Comparison of ENCODE assay signal across 23 cellular contexts in genomic region chr21:43691086-43691795, GRCh38. TPM values are rescaled to one million over a fixed set of nuclear protein-coding genes. Genes with fewer than 3 reads are reported as not detected.
DNase-seq lines count a peak whose midpoint lies in the region; TF ChIP-seq lines count a peak whose summit lies in the region.
"Had no signal": no experiment of that assay in that cellular context is flagged by ENCODE, and none has a peak within 500 bp of the region (broad histone marks: within the 10 kb centered on the region; RNA-seq: fewer than 3 reads in every experiment).

No MANE protein-coding gene starts in this region.

- H3K9me3 ChIP-seq in Caco-2, result no peaks in the 10 kb centered on the region
- H3K9me3 ChIP-seq: A549; BLaER1 treated with 17β-estradiol and CSF1 and Interleukin-3, amounts not matched to agents 10 nM and 100 nM; SJSA1 had no signal

- H3K4me1 Mint-ChIP-seq in Caco-2 (ENCODE audit: low read depth, unreplicated experiment), result no peaks in the 10 kb centered on the region
- no peaks in the 10 kb centered on the region for H3K4me1 Mint-ChIP-seq in MCF 10A (ENCODE audit: insufficient read depth, unreplicated experiment)
- no peaks in the 10 kb centered on the region for H3K4me1 Mint-ChIP-seq in type B pancreatic cell (ENCODE audit: unreplicated experiment)
- H3K4me1 Mint-ChIP-seq: CD4-positive, alpha-beta memory T cell had no signal

- H3K27ac Mint-ChIP-seq in Caco-2 (ENCODE audit: unreplicated experiment) (peak overlapping the region; percentile 34), MCF 10A (ENCODE audit: low read depth, unreplicated experiment) (no peak overlapping the region), type B pancreatic cell (peak overlapping the region; percentile 8)

- DNase-seq in Caco-2, result no peak
- peak; percentile 73 for DNase-seq in MCF 10A (ENCODE audit: unreplicated experiment)
- DNase-seq in islet precursor cell, result peak; percentile 32
- DNase-seq in type B pancreatic cell (ENCODE audit: extremely low spot score, unreplicated experiment), result no peak
- DNase-seq in stimulated activated CD4-positive, alpha-beta T cell treated with anti-CD3 and anti-CD28 coated beads, Interleukin-1b, Interleukin-23, amount 100 ng/mL, for 48 hours, result no peak
- no peak for DNase-seq in NCI-H2029 treated with DMSO at 0.1 percent for 48 hours (lab: John Stamatoyannopoulos, UW)
- no peak for DNase-seq in NCI-H187 treated with DMSO at 0.1 percent for 48 hours (lab: John Stamatoyannopoulos, UW)
- DNase-seq: AML-193; CD4-positive, alpha-beta memory T cell; DMS79 treated with DMSO at 0.1 percent for 48 hours; GF-D8; HCEC 1CT; IMR-90; KG1; NCI-H1105; NCI-H2081; NCI-H2227 treated with DMSO at 0.1 percent for 48 hours; NCI-H526 treated with DMSO at 0.1 percent for 48 hours; PC-9; Right ventricle myocardium superior had no signal

- H3K4me3 Mint-ChIP-seq in Caco-2 (ENCODE audit: unreplicated experiment), result no peak overlapping the region
- H3K4me3 Mint-ChIP-seq in MCF 10A (ENCODE audit: unreplicated experiment), result no peak overlapping the region
- no peak overlapping the region for H3K4me3 Mint-ChIP-seq in type B pancreatic cell
- H3K4me3 Mint-ChIP-seq: CD4-positive, alpha-beta memory T cell had no signal

- H3K36me3 Mint-ChIP-seq in Caco-2 (ENCODE audit: insufficient read depth, unreplicated experiment), result peaks cover 87% of the 10 kb centered on the region
- peaks cover 85% of the 10 kb centered on the region for H3K36me3 Mint-ChIP-seq in MCF 10A (ENCODE audit: insufficient read depth, unreplicated experiment)
- H3K36me3 Mint-ChIP-seq in type B pancreatic cell, result peaks cover 16% of the 10 kb centered on the region

- H3K27me3 Mint-ChIP-seq in Caco-2 (ENCODE audit: insufficient read depth, unreplicated experiment) (no peaks in the 10 kb centered on the region), MCF 10A (ENCODE audit: insufficient read depth, unreplicated experiment) (no peaks in the 10 kb centered on the region), type B pancreatic cell (no peaks in the 10 kb centered on the region)
- H3K27me3 Mint-ChIP-seq: CD4-positive, alpha-beta memory T cell had no signal

- H3K9me3 Mint-ChIP-seq in Caco-2 (ENCODE audit: unreplicated experiment), result no peaks in the 10 kb centered on the region
- H3K9me3 Mint-ChIP-seq in MCF 10A (ENCODE audit: unreplicated experiment), result no peaks in the 10 kb centered on the region
- no peaks in the 10 kb centered on the region for H3K9me3 Mint-ChIP-seq in type B pancreatic cell
- H3K9me3 Mint-ChIP-seq: CD4-positive, alpha-beta memory T cell had no signal

- no TSS peak for BruUV-seq in Caco-2 (replicated peaks; lab: Mats Ljungman, UMichigan)
- BruUV-seq in MCF 10A (replicated peaks; lab: Mats Ljungman, UMichigan), result no TSS peak

- CTCF ChIA-PET in Caco-2 (lab: Charles Lee) (no interaction called here), MCF 10A (lab: Yijun Ruan, JAX) (interaction anchor here (0.7 to 1.7 kb wide), 3 partner anchors 15 to 22 kb away, joined by 3 to 7 read pairs (median 3); no protein-coding TSS in a partner anchor)

- POLR2A ChIA-PET in Caco-2 (lab: Charles Lee) (interaction anchor here (0.6 to 0.7 kb wide), 2 partner anchors 722 to 1452 kb away, joined by 3 read pairs; no protein-coding TSS in a partner anchor), MCF 10A (lab: Yijun Ruan, JAX) (interaction anchor here (0.9 to 3.0 kb wide), 5 partner anchors 20 to 43 kb away, joined by 3 to 18 read pairs (median 4); partner anchors contain the start of gene PDXK)

- TF ChIP-seq CTCF in Caco-2 (IDR thresholded peaks at IDR 0.05; ENCODE audit: insufficient read depth in 1 of 2, low read depth in 1 of 2, low read length in 1 of 2, severe bottlenecking in 1 of 2, unreplicated experiment in 1 of 2) (no peak), MCF 10A (IDR thresholded peaks at IDR 0.05; ENCODE audit: unreplicated experiment) (no peak), type B pancreatic cell (conservative IDR thresholded peaks at IDR 0.05) (no peak)

- no peaks in the 10 kb centered on the region for H3K4me1 ChIP-seq in Caco-2
- H3K4me1 ChIP-seq: A549, SJSA1 had no signal

- H3K4me3 ChIP-seq in Caco-2 (ENCODE audit: low read depth, low read length), result no peak overlapping the region
- H3K4me3 ChIP-seq: A549; BLaER1 treated with 17β-estradiol and CSF1 and Interleukin-3, amounts not matched to agents 10 nM and 100 nM; PC-9; SJSA1 had no signal

- H3K27me3 ChIP-seq in Caco-2 (replicated peaks; ENCODE audit: control insufficient read depth, insufficient read depth, low read length), result no peaks in the 10 kb centered on the region
- H3K27me3 ChIP-seq: BLaER1 treated with 17β-estradiol and CSF1 and Interleukin-3, amounts not matched to agents 10 nM and 100 nM; SJSA1 had no signal

- intact Hi-C loops in Caco-2 (cut with micrococcal nuclease; ENCODE audit: unreplicated experiment), result no loop called here
- intact Hi-C loops in MCF 10A (cut with micrococcal nuclease), result no loop called here

- H3K36me3 ChIP-seq in Caco-2 (ENCODE audit: control insufficient read depth, insufficient read depth, low read length), result peaks cover 4% of the 10 kb centered on the region; the same call in 1 of the 2 replicates

RNA-seq across cellular contexts. Expression of gene PDXK, which starts 27.7 kb away (rescaled TPM):
- total RNA-seq in Caco-2 (2022), result 275 and 276 TPM in 2 replicates
- total RNA-seq in MCF 10A (2022), result 194 and 210 TPM in 2 replicates
- total RNA-seq in type B pancreatic cell (ENCODE audit: low replicate concordance), result 94.4 and 160 TPM in 2 replicates

RNA-seq across cellular contexts. Expression of gene RRP1B, which starts 31.9 kb away (rescaled TPM):
- total RNA-seq in Caco-2 (2022), result 49.5 and 52.3 TPM in 2 replicates
- 35.3 and 39.8 TPM in 2 replicates for total RNA-seq in MCF 10A (2022)
- total RNA-seq in type B pancreatic cell (ENCODE audit: low replicate concordance), result 27.7 and 43.3 TPM in 2 replicates

RNA-seq across cellular contexts. Expression of gene HSF2BP, which starts 32.0 kb away (rescaled TPM):
- 10.9 and 11.9 TPM in 2 replicates for total RNA-seq in Caco-2 (2022)
- total RNA-seq in MCF 10A (2022), result 5.3 and 6.8 TPM in 2 replicates
- total RNA-seq in type B pancreatic cell (ENCODE audit: low replicate concordance), result 1.1 and 1.3 TPM in 2 replicates
- total RNA-seq: Right ventricle myocardium superior had no signal

Comparison
In these comparisons a context has a peak if more than half of its experiments do, and no peak if none do; other contexts are left out.
1. DNase-seq: peak in MCF 10A (single experiment) and islet precursor cell (single experiment); none in Caco-2 (0 of 2), type B pancreatic cell (single experiment), stimulated activated CD4-positive, alpha-beta T cell treated with anti-CD3 and anti-CD28 coated beads, Interleukin-1b, Interleukin-23, amount 100 ng/mL, for 48 hours (single experiment), NCI-H2029 treated with DMSO at 0.1 percent for 48 hours (single experiment) and NCI-H187 treated with DMSO at 0.1 percent for 48 hours (single experiment).